In the genomic region with DNA sequence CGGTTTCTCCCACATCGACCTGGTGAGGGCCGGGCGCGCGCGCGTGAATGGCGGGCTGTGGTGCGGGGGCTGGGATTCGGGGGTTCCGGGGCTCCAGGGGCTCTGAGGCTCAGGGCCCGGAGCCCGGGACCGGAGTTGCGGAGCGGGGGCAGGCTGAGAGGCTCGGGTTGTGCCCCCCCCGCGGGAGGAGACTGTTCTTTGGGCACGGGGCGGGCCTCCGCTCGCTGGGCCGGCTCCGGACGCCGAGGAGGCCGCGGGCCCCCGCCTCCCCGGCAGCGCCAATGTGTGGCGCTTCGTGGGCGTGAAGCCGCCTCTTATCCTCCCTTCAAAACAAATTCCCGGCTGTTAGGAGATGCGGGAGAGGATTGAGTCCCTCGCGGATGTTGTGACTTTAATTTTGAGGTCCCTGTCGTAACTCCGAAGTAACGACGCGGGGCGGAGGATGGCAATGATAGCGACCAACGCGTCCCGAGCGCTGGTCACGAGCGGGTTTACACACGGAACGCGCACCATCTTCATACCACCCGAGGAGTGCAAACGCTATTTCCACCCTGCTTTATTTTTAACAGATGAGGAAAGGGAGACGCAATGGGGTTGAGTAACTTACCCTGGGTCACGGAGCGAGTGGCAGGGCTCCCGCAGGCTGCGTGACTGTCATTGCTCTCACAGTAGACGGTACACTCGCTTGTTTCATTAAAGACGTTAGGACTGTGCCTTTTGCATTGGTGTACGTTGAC, we compare ENCODE assay signal across 8 cellular contexts. TPM values are rescaled to one million over a fixed set of nuclear protein-coding genes. Genes with fewer than 3 reads are reported as not detected.
A peak's percentile ranks its signal among the peaks of the same experiment; 100 is the strongest.
DNase-seq lines count a peak whose midpoint lies in the region; ATAC-seq, FAIRE-seq and TF ChIP-seq lines count a peak whose summit lies in the region.

No MANE protein-coding gene starts in this region.

- ATAC-seq in GM18867 (IDR thresholded peaks at IDR 0.05; ENCODE audit: unreplicated experiment) (peak; percentile 38), HG03097 (IDR thresholded peaks at IDR 0.05; ENCODE audit: low FRiP score, unreplicated experiment) (peak; percentile 30)

- peak overlapping the region; percentile 83 for H3K27ac ChIP-seq in RWPE1

- H3K36me3 ChIP-seq in bronchial epithelial cell (ENCODE audit: control insufficient read depth, insufficient read depth, low read length) (peaks cover 3% of the 10 kb centered on the region), kidney epithelial cell (ENCODE audit: control insufficient read depth, insufficient read depth, low read length) (peaks cover 3% of the 10 kb centered on the region)

- CTCF ChIA-PET in RWPE1 (lab: Yijun Ruan, JAX) = interaction anchor here (0.6 kb wide), 1 partner anchor 1628 kb away, joined by 3 read pairs; no protein-coding TSS in a partner anchor

- peak overlapping the region; percentile 95 for H3K4me3 ChIP-seq in bronchial epithelial cell (ENCODE audit: low read depth, low read length)
- H3K4me3 ChIP-seq in kidney epithelial cell (ENCODE audit: low read depth, low read length) = peak overlapping the region; percentile 96

- H3K27me3 ChIP-seq in bronchial epithelial cell (ENCODE audit: control insufficient read depth, insufficient read depth, low read length) (no peaks in the 10 kb centered on the region), kidney epithelial cell (ENCODE audit: control insufficient read depth, insufficient read depth, low read length) (no peaks in the 10 kb centered on the region)

- POLR2A ChIA-PET in RWPE1 (lab: Yijun Ruan, JAX; ENCODE audit: low non-redundant PET) = interaction anchor here (0.7 kb wide), 1 partner anchor 19 kb away, joined by 3 read pairs; no protein-coding TSS in a partner anchor

- no peak for FAIRE-seq in bronchial epithelial cell (lab: Jason Lieb, UNC)

- TF ChIP-seq CTCF in RWPE1 (conservative IDR thresholded peaks at IDR 0.05; ENCODE audit: low read depth) (no peak), bronchial epithelial cell (IDR thresholded peaks at IDR 0.05; ENCODE audit: insufficient read depth, low read length, severe bottlenecking) (no peak), kidney epithelial cell (IDR thresholded peaks at IDR 0.05; ENCODE audit: insufficient read depth, low read length, poor library complexity, severe bottlenecking) (no peak)

- DNase-seq in AG20443 (ENCODE audit: low spot score) (peak; percentile 81), RWPE1 (ENCODE audit: low spot score) (peak; percentile 47), bronchial epithelial cell (ENCODE audit: low read depth) (peak; percentile 15), kidney epithelial cell (ENCODE audit: low read depth) (no peak), A172 (ENCODE audit: low spot score) (no peak)
- DNase-seq in stimulated activated CD4-positive, alpha-beta T cell treated with anti-CD3 and anti-CD28 coated beads, Interleukin-4, amount 100 ng/mL, for 24 hours = peak; percentile 29

RNA-seq across cellular contexts. Expression of gene UBA2, which starts 0.5 kb away (rescaled TPM):
- 128 and 173 TPM in 2 replicates for total RNA-seq in bronchial epithelial cell
- 88.9 and 89.1 TPM in 2 replicates for total RNA-seq in kidney epithelial cell
- total RNA-seq in A172 (2014; rRNA removed; shearing (Covaris generic)) = 223 and 256 TPM in 2 replicates

RNA-seq across cellular contexts. Expression of gene PDCD2L, which starts 24.5 kb away (rescaled TPM):
- total RNA-seq in bronchial epithelial cell (12.9 and 24.5 TPM in 2 replicates), kidney epithelial cell (29.0 and 31.8 TPM in 2 replicates)
- 30.8 and 42.1 TPM in 2 replicates for total RNA-seq in A172 (2014; rRNA removed; shearing (Covaris generic))

RNA-seq across cellular contexts. Expression of gene WTIP, which starts 52.8 kb away (rescaled TPM):
- total RNA-seq in bronchial epithelial cell (40.3 and 43.9 TPM in 2 replicates), kidney epithelial cell (33.4 and 50.5 TPM in 2 replicates)
- total RNA-seq in A172 (2014; rRNA removed; shearing (Covaris generic)) = 39.5 and 43.6 TPM in 2 replicates

Comparison
In these comparisons a context has a peak if more than half of its experiments do, and no peak if none do; other contexts are left out.
1. DNase-seq: peak in AG20443 (single experiment), RWPE1 (single experiment), bronchial epithelial cell (single experiment) and stimulated activated CD4-positive, alpha-beta T cell treated with anti-CD3 and anti-CD28 coated beads, Interleukin-4, amount 100 ng/mL, for 24 hours (single experiment); none in kidney epithelial cell (single experiment) and A172 (single experiment).